11 cellular contexts compared by ENCODE assay signal in genomic region chr21:35072960-35073359, GRCh38. TPM values are rescaled to one million over a fixed set of nuclear protein-coding genes. Genes with fewer than 3 reads are reported as not detected.
A peak's percentile ranks its signal among the peaks of the same experiment; 100 is the strongest.
DNase-seq lines count a peak whose midpoint lies in the region; ATAC-seq and TF ChIP-seq lines count a peak whose summit lies in the region.
"Had no signal": no experiment of that assay in that cellular context is flagged by ENCODE, and none has a peak within 500 bp of the region (broad histone marks: within the 10 kb centered on the region; RNA-seq: fewer than 3 reads in every experiment).

No MANE protein-coding gene starts in this region.

- no TSS peak for BruUV-seq in mammary epithelial cell (replicated peaks; lab: Mats Ljungman, UMichigan)

- H2AFZ ChIP-seq in osteoblast (ENCODE audit: low read length) = peak overlapping the region; percentile 49
- no peak overlapping the region for H2AFZ ChIP-seq in mammary epithelial cell (ENCODE audit: low read depth, low read length)

- H3K79me2 ChIP-seq in osteoblast (ENCODE audit: insufficient read depth, low read length) (no peaks in the 10 kb centered on the region), mammary epithelial cell (ENCODE audit: insufficient read depth, low read length) (no peaks in the 10 kb centered on the region)

- dilution Hi-C loops in mammary epithelial cell (cut with HindIII; ENCODE audit: low sequenced_read_pairs) = loop anchor here (5.0 kb wide), 1 partner anchor 56 kb away; no protein-coding TSS in a partner anchor

- H3K4me2 ChIP-seq in osteoblast (ENCODE audit: insufficient read depth, low read length) = no peak overlapping the region
- no peak overlapping the region for H3K4me2 ChIP-seq in mammary epithelial cell (ENCODE audit: insufficient read depth, low read depth, low read length)

- CTCF ChIA-PET in mammary epithelial cell (lab: Charles Lee; ENCODE audit: low non-redundant PET) = no interaction called here

- H3K27ac ChIP-seq in heart left ventricle = peak overlapping the region in 6 of 12 donors; percentile 33 to 69 (median 62)
- no peak overlapping the region for H3K27ac ChIP-seq in osteoblast (ENCODE audit: low read depth, low read length)
- no peak overlapping the region for H3K27ac ChIP-seq in mammary epithelial cell (ENCODE audit: insufficient read depth, low read depth, low read length)
- H3K27ac ChIP-seq: epithelial cell of prostate had no signal

- H3K4me3 ChIP-seq in heart left ventricle = peak overlapping the region in 1 of 12 donors; percentile 9
- no peak overlapping the region for H3K4me3 ChIP-seq in osteoblast (ENCODE audit: insufficient read depth, low read length)
- no peak overlapping the region for H3K4me3 ChIP-seq in mammary epithelial cell (replicated peaks in 1 of 3; ENCODE audit: insufficient read depth in 1 of 3, low read depth in 2 of 3, low read length in 3 of 3)
- no peak overlapping the region for H3K4me3 ChIP-seq in HAP-1

- H4K20me1 ChIP-seq in osteoblast (ENCODE audit: insufficient read depth, low read length) (no peaks in the 10 kb centered on the region), mammary epithelial cell (ENCODE audit: insufficient read depth, low read length) (no peaks in the 10 kb centered on the region)

- 48 to 64% (median 55%) methylated on average over 11 of the region's 11 CpGs for WGBS in heart left ventricle, 4 donors
- 89% methylated on average over 7 of the region's 11 CpGs for WGBS in mammary epithelial cell (ENCODE audit: low coverage, missing lambda C conversion rate)

- H3K27me3 ChIP-seq in heart left ventricle (peaks cover 0 to 6% (median 0%) of the 10 kb centered on the region in 9 donors), osteoblast (ENCODE audit: insufficient read depth, low read length) (no peaks in the 10 kb centered on the region), mammary epithelial cell (ENCODE audit: insufficient read depth, low read length) (no peaks in the 10 kb centered on the region), HAP-1 (ENCODE audit: low read depth) (no peaks in the 10 kb centered on the region)

- no peak overlapping the region for H3K9ac ChIP-seq in mammary epithelial cell (ENCODE audit: insufficient read depth, low read length)

- in situ Hi-C loops in mammary epithelial cell (cut with MboI; ENCODE audit: low sequenced_read_pairs in 2 of 2) (no loop called here), HAP-1 (cut with MboI; ENCODE audit: low sequenced_read_pairs) (no loop called here)

- H3K36me3 ChIP-seq in heart left ventricle (no peaks in the 10 kb centered on the region), osteoblast (ENCODE audit: insufficient read depth, low read length) (no peaks in the 10 kb centered on the region), mammary epithelial cell (ENCODE audit: insufficient read depth, low read length) (no peaks in the 10 kb centered on the region), HAP-1 (replicated peaks) (no peaks in the 10 kb centered on the region)

- ATAC-seq in Right ventricle myocardium superior (ENCODE audit: poor library complexity) = peak; percentile 68
- ATAC-seq in heart left ventricle = peak; percentile 32 to 80 (median 56)
- ATAC-seq: stimulated activated naive CD8-positive, alpha-beta T cell treated with anti-CD3 and anti-CD28 coated beads, Interleukin-15, amount 100 ng/mL, for 72 hours had no signal

- TF ChIP-seq POLR2A in heart left ventricle (IDR thresholded peaks at IDR 0.05) = no peak

- H3K9me3 ChIP-seq in heart left ventricle = peaks cover 0 to 9% (median 3%) of the 10 kb centered on the region in 12 donors
- H3K9me3 ChIP-seq in osteoblast (ENCODE audit: low read depth, low read length) = no peaks in the 10 kb centered on the region
- peaks cover 3% of the 10 kb centered on the region for H3K9me3 ChIP-seq in mammary epithelial cell (replicated peaks; ENCODE audit: insufficient read depth, low read length)
- H3K9me3 ChIP-seq in HAP-1 = no peaks in the 10 kb centered on the region; the same call in 1 of the 2 replicates

- intact Hi-C loops in Right ventricle myocardium superior (cut with DNase I) = no loop called here
- intact Hi-C loops in cardiac septum (cut with DNase I) = no loop called here
- intact Hi-C loops in heart left ventricle (cut with DNase I) = no loop called here
- intact Hi-C loops in mammary epithelial cell (cut with micrococcal nuclease) = no loop called here

- TF ChIP-seq CTCF in heart left ventricle (IDR thresholded peaks at IDR 0.05) = no peak
- TF ChIP-seq CTCF in osteoblast (IDR thresholded peaks at IDR 0.05; ENCODE audit: extremely low read depth, low read depth, low read length) = no peak
- TF ChIP-seq CTCF in mammary epithelial cell (conservative IDR thresholded peaks at IDR 0.05 in 1 of 2, IDR thresholded peaks at IDR 0.05 in 1 of 2; ENCODE audit: extremely low read depth in 1 of 2, insufficient read depth in 1 of 2, low read depth in 1 of 2, low read length in 2 of 2) = no peak

- DNase-seq in Right ventricle myocardium superior = peak; percentile 52
- DNase-seq in cardiac septum (ENCODE audit: low spot score) = no peak
- peak in 4 of 5 donors; percentile 21 to 48 (median 48) for DNase-seq in heart left ventricle
- no peak for DNase-seq in osteoblast (ENCODE audit: insufficient read length, low spot score, missing footprints)
- no peak for DNase-seq in mammary epithelial cell
- DNase-seq in activated naive CD4-positive, alpha-beta T cell treated with Interleukin-2 at 50 U/mL for 16 hours = no peak
- DNase-seq in activated gamma-delta T cell (lab: John Stamatoyannopoulos, UW) = no peak
- DNase-seq in HAP-1 (ENCODE audit: low spot score in 2 of 2) = no peak
- DNase-seq: Calu3; stimulated activated naive CD8-positive, alpha-beta T cell treated with anti-CD3 and anti-CD28 coated beads, Interleukin-15, amount 100 ng/mL, for 72 hours had no signal

- peaks cover 0 to 11% (median 0%) of the 10 kb centered on the region in 12 donors for H3K4me1 ChIP-seq in heart left ventricle
- peaks cover 7% of the 10 kb centered on the region for H3K4me1 ChIP-seq in osteoblast (ENCODE audit: insufficient read depth, low read length)
- peaks cover 9% of the 10 kb centered on the region for H3K4me1 ChIP-seq in mammary epithelial cell (ENCODE audit: insufficient read depth, low read length)
- H3K4me1 ChIP-seq in HAP-1 = no peaks in the 10 kb centered on the region

RNA-seq across cellular contexts. Expression of gene RUNX1, which starts 23.9 kb away (rescaled TPM):
- total RNA-seq in Right ventricle myocardium superior (1.5 TPM), cardiac septum (21.6 TPM), heart left ventricle (10 to 100 TPM in 2 of 9 donors, 1 to 10 TPM in 7; 1.5 to 54.5 (median 4.9) TPM), osteoblast (40.9 and 60.4 TPM in 2 replicates), mammary epithelial cell (100 to 1,000 TPM; 126 to 133 TPM)
- polyA plus RNA-seq in heart left ventricle (1 to 10 TPM in 1 of 2 donors, under 1 TPM in 1; 0.61 to 1.9 TPM), mammary epithelial cell (45.8 TPM)
- 102 TPM for polyA minus RNA-seq in mammary epithelial cell

Comparison
In these comparisons a context has a peak if more than half of its experiments do, and no peak if none do; other contexts are left out.
1. DNase-seq: peak in Right ventricle myocardium superior (single experiment) and heart left ventricle (4 of 5); none in cardiac septum (single experiment), osteoblast (single experiment), mammary epithelial cell (single experiment), activated naive CD4-positive, alpha-beta T cell treated with Interleukin-2 at 50 U/mL for 16 hours (single experiment), activated gamma-delta T cell (single experiment) and HAP-1 (0 of 2).